Comparison of ENCODE assay signal across 1 cellular context in genomic region chr3:108407858-108408257, GRCh38.
TF ChIP-seq lines count a peak whose summit lies in the region.

No MANE protein-coding gene starts in this region.

TF ChIP-seq in GM23338, 12 proteins besides CTCF, POLR2A, EP300 and RAD21 (continued from another document):
- no peak for TF ChIP-seq REST (IDR thresholded peaks at IDR 0.05; ENCODE audit: unreplicated experiment)
- no peak for TF ChIP-seq JUNB (IDR thresholded peaks at IDR 0.05; ENCODE audit: unreplicated experiment)
- TF ChIP-seq CREB1 (CRISPR knock-in tag; IDR thresholded peaks at IDR 0.05; ENCODE audit: low read depth): no peak
- no peak for TF ChIP-seq STAT1 (IDR thresholded peaks at IDR 0.05; ENCODE audit: unreplicated experiment)
- no peak for TF ChIP-seq ZNF331 (CRISPR knock-in tag; IDR thresholded peaks at IDR 0.05; ENCODE audit: low read depth)
- TF ChIP-seq ZNF462 (CRISPR knock-in tag; IDR thresholded peaks at IDR 0.05): no peak
